2 cellular contexts compared by ENCODE assay signal in the genomic region with DNA sequence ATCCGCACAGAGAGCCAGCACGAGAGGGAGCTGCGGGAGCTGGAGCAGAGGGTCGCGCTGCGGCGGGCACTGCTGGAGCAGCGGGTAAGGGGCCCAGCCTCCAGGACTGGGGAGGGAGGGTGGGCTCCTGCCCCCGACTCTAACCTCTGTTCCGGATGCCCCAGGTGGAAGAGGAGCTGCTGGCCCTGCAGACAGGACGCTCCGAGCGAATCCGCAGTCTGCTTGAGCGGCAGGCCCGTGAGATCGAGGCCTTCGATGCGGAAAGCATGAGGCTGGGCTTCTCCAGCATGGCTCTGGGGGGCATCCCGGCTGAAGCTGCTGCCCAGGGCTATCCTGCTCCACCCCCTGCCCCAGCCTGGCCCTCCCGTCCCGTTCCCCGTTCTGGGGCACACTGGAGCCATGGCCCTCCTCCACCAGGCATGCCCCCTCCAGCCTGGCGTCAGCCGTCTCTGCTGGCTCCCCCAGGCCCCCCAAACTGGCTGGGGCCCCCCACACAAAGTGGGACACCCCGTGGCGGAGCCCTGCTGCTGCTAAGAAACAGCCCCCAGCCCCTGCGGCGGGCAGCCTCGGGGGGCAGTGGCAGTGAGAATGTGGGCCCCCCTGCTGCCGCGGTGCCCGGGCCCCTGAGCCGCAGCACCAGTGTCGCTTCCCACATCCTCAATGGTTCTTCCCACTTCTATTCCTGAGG.
TF ChIP-seq lines count a peak whose summit lies in the region.

No MANE protein-coding gene starts in this region.

TF ChIP-seq in HEK293, 187 proteins besides CTCF, POLR2A, EP300 and RAD21:
- TF ChIP-seq ZNF544 (tag by site-specific recombination; IDR thresholded peaks at IDR 0.05) = no peak
- TF ChIP-seq ZSCAN4 (tag by site-specific recombination; IDR thresholded peaks at IDR 0.05) = no peak
- peak; percentile 68 for TF ChIP-seq ZNF600 (tag by site-specific recombination; IDR thresholded peaks at IDR 0.05)
- TF ChIP-seq ZNF335 (tag by site-specific recombination; conservative IDR thresholded peaks at IDR 0.05) = no peak
- 0 out of 2 replicates have a peak, but pooled peaks have one; percentile 26 for TF ChIP-seq ZNF692 (tag by site-specific recombination; IDR thresholded peaks at IDR 0.05)
- TF ChIP-seq ZNF133 (tag by site-specific recombination; IDR thresholded peaks at IDR 0.05) = no peak
- TF ChIP-seq GLIS2 (tag by site-specific recombination; IDR thresholded peaks at IDR 0.05) = peak; percentile 57; the same call in 1 of the 2 replicates
- peak; percentile 53 for TF ChIP-seq PRDM10 (tag by site-specific recombination; IDR thresholded peaks at IDR 0.05)
- peak; percentile 49; the same call in 1 of the 2 replicates for TF ChIP-seq PATZ1 (tag by site-specific recombination; IDR thresholded peaks at IDR 0.05)
- no peak for TF ChIP-seq ZNF521 (tag by site-specific recombination; IDR thresholded peaks at IDR 0.05)
- TF ChIP-seq ZNF571 (tag by site-specific recombination; IDR thresholded peaks at IDR 0.05) = no peak
- TF ChIP-seq ZNF791 (tag by site-specific recombination; IDR thresholded peaks at IDR 0.05) = no peak
- TF ChIP-seq ZNF112 (tag by site-specific recombination; IDR thresholded peaks at IDR 0.05) = no peak

TF ChIP-seq in K562, 482 proteins besides CTCF, POLR2A, EP300 and RAD21:
- TF ChIP-seq TOE1 (IDR thresholded peaks at IDR 0.05; ENCODE audit: borderline replicate concordance) (no peak), TOE1 (CRISPR knock-in tag; IDR thresholded peaks at IDR 0.05; ENCODE audit: borderline replicate concordance, low read depth) (no peak), POLR2G (IDR thresholded peaks at IDR 0.05; ENCODE audit: low read depth, low read length) (peak; percentile 67), RBFOX2 (IDR thresholded peaks at IDR 0.05; ENCODE audit: low read depth, low read length) (peak; percentile 33; the same call in 1 of the 2 replicates)
